ENCODE assay signal across 25 cellular contexts in genomic region chr2:122101319-122101718, GRCh38.
"Had no signal": no experiment of that assay in that cellular context is flagged by ENCODE, and none has a peak within 500 bp of the region (broad histone marks: within the 10 kb centered on the region; RNA-seq: fewer than 3 reads in every experiment).

No MANE protein-coding gene starts in this region.

- FAIRE-seq: colon, TTC549 had no signal

- DNase-seq: activated CD4-positive, alpha-beta T cell treated with anti-CD3 and anti-CD28 coated beads for 48 hours; activated CD4-positive, alpha-beta T cell treated with anti-CD3 and anti-CD28 coated beads, Interleukin-2, amount 50 U/mL, for 48 hours; activated CD8-positive, alpha-beta memory T cell treated with anti-CD3 and anti-CD28 coated beads for 24 hours; activated effector memory CD4-positive, alpha-beta T cell treated with Interleukin-2 at 50 U/mL for 16 hours; activated naive CD4-positive, alpha-beta T cell treated with Interleukin-2 at 50 U/mL for 16 hours; anterior cingulate cortex; body of pancreas; effector memory CD4-positive, alpha-beta T cell; erythroblast; hypothalamus; immature natural killer cell; naive thymus-derived CD8-positive, alpha-beta T cell; stimulated activated CD4-positive, alpha-beta T cell treated with anti-CD3 and anti-CD28 coated beads, Interleukin-15, amount 100 ng/mL, for 24 hours; stimulated activated CD4-positive, alpha-beta T cell treated with anti-CD3 and anti-CD28 coated beads, Interleukin-2, amount 100 ng/mL, for 24 hours; stimulated activated naive B cell treated with anti-CD40 and anti-IgM and Interleukin-4, amounts not matched to agents 10 μg/mL and 1 μg/mL and 100 μg/mL, for 72 hours; stomach; T-helper 9 cell; thyroid gland; upper lobe of right lung had no signal

- H3K36me3 ChIP-seq: gastroesophageal sphincter, right atrium auricular region, stomach, thyroid gland, upper lobe of right lung had no signal

- H3K27ac ChIP-seq: body of pancreas, gastroesophageal sphincter, right atrium auricular region, stomach, thyroid gland, upper lobe of right lung, VCaP had no signal

- H3K4me1 ChIP-seq: body of pancreas, gastroesophageal sphincter, right atrium auricular region, stomach, thyroid gland, upper lobe of right lung had no signal

- H3K4me3 ChIP-seq: body of pancreas, gastroesophageal sphincter, right atrium auricular region, stomach, thyroid gland, upper lobe of right lung had no signal

- H3K9me3 ChIP-seq: body of pancreas, gastroesophageal sphincter, right atrium auricular region, stomach, thyroid gland, upper lobe of right lung had no signal

- ATAC-seq: activated CD4-positive, CD25-positive, alpha-beta regulatory T cell treated with anti-CD3 and anti-CD28 coated beads, Interleukin-2, amount 50 U/mL, for 24 hours; body of pancreas; gastroesophageal sphincter; naive thymus-derived CD8-positive, alpha-beta T cell; stimulated activated naive B cell treated with anti-CD40 and anti-IgM and Interleukin-4, amounts not matched to agents 10 μg/mL and 1 μg/mL and 100 μg/mL, for 72 hours; upper lobe of right lung had no signal

- H3K27me3 ChIP-seq: body of pancreas, gastroesophageal sphincter, right atrium auricular region, stomach, thyroid gland, upper lobe of right lung had no signal
